Comparison of ENCODE assay signal across 1 cellular context in genomic region chr6:106829451-106829850, GRCh38.
TF ChIP-seq lines count a peak whose summit lies in the region.

No MANE protein-coding gene starts in this region.

TF ChIP-seq in K562, 482 proteins besides CTCF, POLR2A, EP300 and RAD21 (continued from another document and continues in another):
- TF ChIP-seq ETV6 (IDR thresholded peaks at IDR 0.05; ENCODE audit: borderline replicate concordance in 1 of 2, low read depth in 2 of 2, low read length in 1 of 2): peak in 1 of 2 experiments; percentile 68; a peak in 1 of 4 replicates
- TF ChIP-seq ETV6 (CRISPR knock-in tag; IDR thresholded peaks at IDR 0.05; ENCODE audit: borderline replicate concordance): no peak
- TF ChIP-seq CEBPG (CRISPR knock-in tag; IDR thresholded peaks at IDR 0.05): no peak
- TF ChIP-seq CEBPG (tag; conservative IDR thresholded peaks at IDR 0.05 in 1 of 2, IDR thresholded peaks at IDR 0.05 in 1 of 2): no peak
- TF ChIP-seq SMARCE1 (IDR thresholded peaks at IDR 0.05): peak; percentile 94
- no peak for TF ChIP-seq RBBP5 (IDR thresholded peaks at IDR 0.05; ENCODE audit: borderline replicate concordance, insufficient read depth, low read length, poor library complexity, severe bottlenecking)
- TF ChIP-seq MAZ (CRISPR knock-in tag; conservative IDR thresholded peaks at IDR 0.05 in 1 of 2, IDR thresholded peaks at IDR 0.05 in 1 of 2): peak in 1 of 2 experiments; percentile 52; a peak in 2 of 4 replicates
- TF ChIP-seq RREB1 (CRISPR knock-in tag; IDR thresholded peaks at IDR 0.05): no peak
- peak; percentile 75 for TF ChIP-seq KLF16 (IDR thresholded peaks at IDR 0.05)
- TF ChIP-seq MYNN (IDR thresholded peaks at IDR 0.05): peak; percentile 41; the same call in 1 of the 2 replicates
- TF ChIP-seq MYNN (CRISPR knock-in tag; IDR thresholded peaks at IDR 0.05): no peak
- 0 out of 2 replicates have a peak, but pooled peaks have one; percentile 77 for TF ChIP-seq NBN (IDR thresholded peaks at IDR 0.05; ENCODE audit: low read depth)
- no peak for TF ChIP-seq RBM14 (IDR thresholded peaks at IDR 0.05; ENCODE audit: borderline replicate concordance, insufficient read depth, low read depth, low read length)
- TF ChIP-seq ZBTB8A (IDR thresholded peaks at IDR 0.05; ENCODE audit: partially characterized antibody): no peak
- TF ChIP-seq MYC (IDR thresholded peaks at IDR 0.05; ENCODE audit: low read depth, low read length): 0 out of 2 replicates have a peak, but pooled peaks have one; percentile 29
- TF ChIP-seq MYC (CRISPR knock-in tag; IDR thresholded peaks at IDR 0.05; ENCODE audit: borderline replicate concordance, low read depth): no peak
- peak; percentile 64; the same call in 1 of the 2 replicates for TF ChIP-seq BCOR (IDR thresholded peaks at IDR 0.05)
- TF ChIP-seq DLX4 (CRISPR knock-in tag; IDR thresholded peaks at IDR 0.05): no peak
- TF ChIP-seq SRF (CRISPR knock-in tag; IDR thresholded peaks at IDR 0.05): no peak
- TF ChIP-seq SMARCA5 (IDR thresholded peaks at IDR 0.05): no peak
- no peak for TF ChIP-seq ZNF785 (CRISPR knock-in tag; IDR thresholded peaks at IDR 0.05)
- TF ChIP-seq MEF2D (tag; conservative IDR thresholded peaks at IDR 0.05; ENCODE audit: low read depth): no peak
- no peak for TF ChIP-seq ZNF3 (CRISPR knock-in tag; IDR thresholded peaks at IDR 0.05)
- TF ChIP-seq HMBOX1 (IDR thresholded peaks at IDR 0.05): peak; percentile 86
- TF ChIP-seq U2AF1 (optimal IDR thresholded peaks at IDR 0.05; ENCODE audit: low read depth, low read length): no peak
- TF ChIP-seq VEZF1 (CRISPR knock-in tag; IDR thresholded peaks at IDR 0.05): peak; percentile 60; the same call in 1 of the 2 replicates
- no peak for TF ChIP-seq DDX20 (tag; IDR thresholded peaks at IDR 0.05; ENCODE audit: low read depth)
- no peak for TF ChIP-seq NCOA6 (IDR thresholded peaks at IDR 0.05)
- 0 out of 2 replicates have a peak, but pooled peaks have one; percentile 17 for TF ChIP-seq CEBPB (tag; IDR thresholded peaks at IDR 0.05)
- no peak for TF ChIP-seq PRPF4 (IDR thresholded peaks at IDR 0.05; ENCODE audit: insufficient read depth, low read depth, low read length, poor library complexity, severe bottlenecking)
- no peak for TF ChIP-seq ILF3 (IDR thresholded peaks at IDR 0.05; ENCODE audit: borderline replicate concordance)
- no peak for TF ChIP-seq E4F1 (CRISPR knock-in tag; IDR thresholded peaks at IDR 0.05; ENCODE audit: borderline replicate concordance)
- no peak for TF ChIP-seq SFPQ (IDR thresholded peaks at IDR 0.05; ENCODE audit: low read depth, low read length)
- no peak for TF ChIP-seq POLR2AphosphoS5 (IDR thresholded peaks at IDR 0.05; ENCODE audit: control insufficient read depth, insufficient read depth, low read depth, low read length)
- TF ChIP-seq ZNF277 (CRISPR knock-in tag; IDR thresholded peaks at IDR 0.05; ENCODE audit: borderline replicate concordance): no peak
- no peak for TF ChIP-seq ILK (tag; IDR thresholded peaks at IDR 0.05; ENCODE audit: borderline replicate concordance, low read depth)
- no peak for TF ChIP-seq AFF4 (CRISPR knock-in tag; IDR thresholded peaks at IDR 0.05)
- no peak for TF ChIP-seq ZNF253 (CRISPR knock-in tag; conservative IDR thresholded peaks at IDR 0.05)
- TF ChIP-seq MEIS2 (IDR thresholded peaks at IDR 0.05; ENCODE audit: partially characterized antibody): peak; percentile 83
